ENCODE assay signal across 16 cellular contexts in the genomic region with DNA sequence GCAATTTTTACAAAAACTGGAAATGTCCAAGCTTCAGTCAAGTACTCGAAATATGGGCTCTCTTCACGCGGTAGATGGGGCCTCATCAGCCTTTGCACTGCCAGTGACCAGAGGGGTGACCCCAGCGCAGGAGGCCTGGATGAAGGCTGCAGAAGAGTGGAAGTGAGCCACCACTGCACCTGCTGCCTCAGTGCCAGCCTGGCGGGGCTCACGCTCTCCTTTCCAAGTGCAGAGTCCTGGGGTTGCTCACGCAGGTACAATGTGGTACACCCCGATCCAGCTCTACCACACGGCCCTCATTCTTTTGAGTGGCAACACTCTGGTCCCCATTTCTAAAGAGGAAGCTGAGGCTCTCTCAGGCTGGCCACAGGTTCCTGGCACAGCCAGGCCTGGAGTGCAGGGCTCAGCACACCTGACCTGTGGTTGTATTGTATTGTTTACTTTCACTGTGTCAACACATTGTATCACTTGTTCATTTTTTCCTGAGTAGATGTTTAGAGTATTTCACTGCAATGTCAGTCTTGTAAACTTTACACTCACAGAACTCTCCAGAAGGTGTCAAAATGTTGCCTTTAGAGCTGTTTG.
"Had no signal": no experiment of that assay in that cellular context is flagged by ENCODE, and none has a peak within 500 bp of the region (broad histone marks: within the 10 kb centered on the region; RNA-seq: fewer than 3 reads in every experiment).

No MANE protein-coding gene starts in this region.

- H3K36me3 ChIP-seq: SJCRH30 had no signal

- DNase-seq: Kasumi-1, MM.1S, NCI-H1092 treated with DMSO at 0.1 percent for 48 hours, NCI-H1436, NCI-H187, NCI-H2171, NCI-H226, NCI-H446, NCI-H526 treated with DMSO at 0.1 percent for 48 hours, PC-3, SHP77 treated with DMSO at 0.1 percent for 48 hours, SJCRH30, T-helper 1 cell, T-helper 17 cell had no signal

- H3K4me3 ChIP-seq: K562, SJCRH30 had no signal

- H3K9ac ChIP-seq: KMS-11 had no signal

- H3K9me3 ChIP-seq: SJCRH30 had no signal

- H3K4me1 ChIP-seq: SJCRH30 had no signal

- H3K4me2 ChIP-seq: KMS-11 had no signal

- H3K27ac ChIP-seq: KMS-11, SJCRH30 had no signal
